Comparison of ENCODE assay signal across 1 cellular context in genomic region chr4:83025563-83025962, GRCh38.
TF ChIP-seq lines count a peak whose summit lies in the region.

No MANE protein-coding gene starts in this region.

TF ChIP-seq in GM23338, 12 proteins besides CTCF, POLR2A, EP300 and RAD21 (continued from another document):
- TF ChIP-seq ZNF462 (CRISPR knock-in tag; IDR thresholded peaks at IDR 0.05) (no peak), EZH2phosphoT487 (IDR thresholded peaks at IDR 0.05; ENCODE audit: unreplicated experiment) (no peak)
